In genomic region chr19:12247644-12248222, GRCh38 we compare ENCODE assay signal across 23 cellular contexts. TPM values are rescaled to one million over a fixed set of nuclear protein-coding genes. Genes with fewer than 3 reads are reported as not detected.
DNase-seq lines count a peak whose midpoint lies in the region; ATAC-seq and TF ChIP-seq lines count a peak whose summit lies in the region.
"Had no signal": no experiment of that assay in that cellular context is flagged by ENCODE, and none has a peak within 500 bp of the region (broad histone marks: within the 10 kb centered on the region; RNA-seq: fewer than 3 reads in every experiment).

No MANE protein-coding gene starts in this region.

- peaks cover 0 to 89% (median 74%) of the 10 kb centered on the region in 8 donors for H3K9me3 Mint-ChIP-seq in CD4-positive, alpha-beta memory T cell

- H3K9me3 ChIP-seq in PC-3 (ENCODE audit: low read length) (peaks cover 65% of the 10 kb centered on the region), subcutaneous abdominal adipose tissue (ENCODE audit: control insufficient read depth in 5 of 5, low read length in 5 of 5) (peaks cover 32 to 52% (median 42%) of the 10 kb centered on the region in 5 donors)
- H3K9me3 ChIP-seq in CD4-positive, alpha-beta memory T cell (ENCODE audit: control insufficient read depth in 1 of 2, low read length in 2 of 2), result peaks cover 7 to 44% of the 10 kb centered on the region in 2 donors

- H3K27ac ChIP-seq in PC-3 (ENCODE audit: low read length) (no peak overlapping the region), subcutaneous abdominal adipose tissue (ENCODE audit: low read depth, low read length) (no peak overlapping the region)
- no peak overlapping the region for H3K27ac ChIP-seq in CD4-positive, alpha-beta memory T cell (ENCODE audit: low read depth, low read length)
- H3K27ac ChIP-seq: 22Rv1, RWPE1 had no signal

- POLR2A ChIA-PET in PC-3 (lab: Charles Lee; ENCODE audit: unreplicated experiment), result no interaction called here
- POLR2A ChIA-PET in CD4-positive, alpha-beta memory T cell (lab: Charles Lee; ENCODE audit: partially characterized antibody), result no interaction called here

- no peak overlapping the region for H2AFZ ChIP-seq in PC-3 (ENCODE audit: low read length)

- no peak overlapping the region for H3K27ac Mint-ChIP-seq in CD4-positive, alpha-beta memory T cell
- H3K27ac Mint-ChIP-seq: CD4-positive, alpha-beta T cell had no signal

- no peaks in the 10 kb centered on the region for H3K9me2 ChIP-seq in PC-3 (replicated peaks; ENCODE audit: low read length)

- ATAC-seq in PC-3, result no peak
- ATAC-seq: HepG2, Panc1 had no signal

- H3K4me3 ChIP-seq in PC-3 (ENCODE audit: low read length) (peak overlapping the region; percentile 9; the same call in 1 of the 2 replicates), subcutaneous abdominal adipose tissue (ENCODE audit: low read depth in 1 of 5, low read length in 5 of 5) (peak overlapping the region; percentile 0 to 54 (median 40))
- no peak overlapping the region for H3K4me3 ChIP-seq in CD4-positive, alpha-beta memory T cell (ENCODE audit: low read length in 2 of 2)
- H3K4me3 ChIP-seq: MG63 had no signal

- H3K4me2 ChIP-seq in PC-3 (ENCODE audit: low read length), result no peak overlapping the region

- BruUV-seq in PC-3 (replicated peaks; lab: Mats Ljungman, UMichigan), result no TSS peak

- no peak for TF ChIP-seq CTCF in PC-3 (conservative IDR thresholded peaks at IDR 0.05; ENCODE audit: low read depth, low read length)

- no peaks in the 10 kb centered on the region for H4K20me1 ChIP-seq in PC-3 (ENCODE audit: low read length)

- H3K36me3 ChIP-seq in PC-3 (ENCODE audit: low read depth, low read length) (peaks cover 37% of the 10 kb centered on the region), subcutaneous abdominal adipose tissue (ENCODE audit: control insufficient read depth in 5 of 5, insufficient read depth in 5 of 5, low read length in 5 of 5) (peaks cover 20 to 43% (median 25%) of the 10 kb centered on the region in 5 donors)
- peaks cover 9% of the 10 kb centered on the region for H3K36me3 ChIP-seq in CD4-positive, alpha-beta memory T cell (ENCODE audit: insufficient read depth, low read length)
- H3K36me3 ChIP-seq: MG63 had no signal

- no peak overlapping the region for H3K9ac ChIP-seq in PC-3 (ENCODE audit: low read length)
- no peak overlapping the region for H3K9ac ChIP-seq in subcutaneous abdominal adipose tissue (ENCODE audit: low read length in 5 of 5)

- no peaks in the 10 kb centered on the region for H3K79me2 ChIP-seq in PC-3 (ENCODE audit: low read length)

- no peaks in the 10 kb centered on the region for H3K4me1 ChIP-seq in PC-3 (ENCODE audit: insufficient read depth, low read length)
- peaks cover 0 to 3% (median 0%) of the 10 kb centered on the region in 5 donors for H3K4me1 ChIP-seq in subcutaneous abdominal adipose tissue (ENCODE audit: control insufficient read depth in 5 of 5, insufficient read depth in 5 of 5, low read length in 5 of 5)
- no peaks in the 10 kb centered on the region for H3K4me1 ChIP-seq in CD4-positive, alpha-beta memory T cell (ENCODE audit: insufficient read depth, low read length)

- DNase-seq in NCI-H1092 treated with DMSO at 0.1 percent for 48 hours (lab: John Stamatoyannopoulos, UW) (peak; percentile 0), NCI-H1092 (lab: John Stamatoyannopoulos, UW) (no peak), PC-3 (no peak), fibroblast of peridontal ligament (ENCODE audit: extremely low read depth) (peak; percentile 4), NCI-H2107 (lab: John Stamatoyannopoulos, UW) (no peak), HCEC 1CT (no peak)
- no peak for DNase-seq in CD4-positive, alpha-beta memory T cell
- DNase-seq: ACHN; CD4-positive, alpha-beta T cell; COR-L47; DMS53; MG63; NCI-H1417; NCI-H1694; NCI-H2029 treated with DMSO at 0.1 percent for 48 hours; NCI-H2227 treated with DMSO at 0.1 percent for 48 hours; NCI-H526 treated with DMSO at 0.1 percent for 48 hours; SHP77 had no signal

- no peaks in the 10 kb centered on the region for H3F3A ChIP-seq in PC-3 (ENCODE audit: low read length, unreplicated experiment)

- no peaks in the 10 kb centered on the region for H3K27me3 ChIP-seq in PC-3 (ENCODE audit: low read length)
- no peaks in the 10 kb centered on the region for H3K27me3 ChIP-seq in subcutaneous abdominal adipose tissue (ENCODE audit: control insufficient read depth in 5 of 5, insufficient read depth in 4 of 5, low read length in 5 of 5)
- H3K27me3 ChIP-seq in CD4-positive, alpha-beta memory T cell (ENCODE audit: insufficient read depth, low read length), result no peaks in the 10 kb centered on the region
- H3K27me3 ChIP-seq: MG63 had no signal

- H3K4me3 Mint-ChIP-seq in CD4-positive, alpha-beta memory T cell, result no peak overlapping the region
- H3K4me3 Mint-ChIP-seq: CD4-positive, alpha-beta T cell had no signal

- no peaks in the 10 kb centered on the region for H3K4me1 Mint-ChIP-seq in CD4-positive, alpha-beta memory T cell

- no peaks in the 10 kb centered on the region for H3K27me3 Mint-ChIP-seq in CD4-positive, alpha-beta memory T cell
- H3K27me3 Mint-ChIP-seq: CD4-positive, alpha-beta T cell had no signal

- CTCF ChIA-PET in PC-3 (lab: Charles Lee), result no interaction called here
- CTCF ChIA-PET in CD4-positive, alpha-beta memory T cell (lab: Charles Lee; ENCODE audit: partially characterized antibody), result no interaction called here

- intact Hi-C loops in PC-3 (cut with micrococcal nuclease), result no loop called here
- intact Hi-C loops in CD4-positive, alpha-beta memory T cell (cut with micrococcal nuclease), result no loop called here

- H3K36me3 Mint-ChIP-seq in CD4-positive, alpha-beta memory T cell, result peaks cover 64 to 65% of the 10 kb centered on the region in 2 donors

RNA-seq across cellular contexts. Expression of gene ZNF44, which starts 47.0 kb away (rescaled TPM):
- 3.0 and 8.2 TPM in 2 replicates for total RNA-seq in PC-3 (2014; rRNA removed)
- 10 to 100 TPM; 62.2 TPM for total RNA-seq in CD4-positive, alpha-beta memory T cell
- 10 to 100 TPM; 27.9 to 43.9 TPM for polyA plus RNA-seq in CD4-positive, alpha-beta memory T cell

Comparison
In these comparisons a context has a peak if more than half of its experiments do, and no peak if none do; other contexts are left out.
1. DNase-seq: peak in NCI-H1092 treated with DMSO at 0.1 percent for 48 hours (single experiment) and fibroblast of peridontal ligament (single experiment); none in NCI-H1092 (single experiment), PC-3 (single experiment), NCI-H2107 (single experiment), HCEC 1CT (single experiment) and CD4-positive, alpha-beta memory T cell (0 of 5).
2. H3K4me3 ChIP-seq: peak in PC-3 (single experiment) and subcutaneous abdominal adipose tissue (5 of 5); none in CD4-positive, alpha-beta memory T cell (0 of 2).